Comparison of ENCODE assay signal across 21 cellular contexts in genomic region chr11:70672991-70673670, GRCh38.
"Had no signal": no experiment of that assay in that cellular context is flagged by ENCODE, and none has a peak within 500 bp of the region (broad histone marks: within the 10 kb centered on the region; RNA-seq: fewer than 3 reads in every experiment).

No MANE protein-coding gene starts in this region.

- H3K27ac ChIP-seq: dorsolateral prefrontal cortex, prostate gland, right atrium auricular region, suprapubic skin, transverse colon, upper lobe of right lung, uterus had no signal

- H3K36me3 ChIP-seq: prostate gland, right atrium auricular region, suprapubic skin, transverse colon, upper lobe of right lung, uterus had no signal

- H3K4me1 ChIP-seq: prostate gland, right atrium auricular region, suprapubic skin, upper lobe of right lung, uterus had no signal

- FAIRE-seq: colon, frontal cortex, keratinocyte had no signal

- H3K4me3 ChIP-seq: dorsolateral prefrontal cortex, lung, prostate gland, right atrium auricular region, smooth muscle cell, suprapubic skin, transverse colon, upper lobe of right lung, uterus had no signal

- H3K9me3 ChIP-seq: prostate gland, right atrium auricular region, suprapubic skin, transverse colon, upper lobe of right lung, uterus had no signal

- DNase-seq: dorsolateral prefrontal cortex; effector CD4-positive, alpha-beta T cell; left ventricle myocardium superior; natural killer cell; stimulated activated CD4-positive, alpha-beta T cell treated with anti-CD3 and anti-CD28 coated beads, Interleukin-12 subunit alpha, Interleukin-12 subunit beta, amount 100 ng/mL, for 4 hours; stimulated activated CD4-positive, alpha-beta T cell treated with anti-CD3 and anti-CD28 coated beads, Interleukin-1b, Interleukin-23, amount 100 ng/mL, for 48 hours; stimulated activated CD4-positive, alpha-beta T cell treated with anti-CD3 and anti-CD28 coated beads, Interleukin-4, amount 100 ng/mL, for 1 hour; stimulated activated CD8-positive, alpha-beta memory T cell treated with anti-CD3 and anti-CD28 coated beads, Interleukin-4, amount 100 ng/mL, for 48 hours; stimulated activated naive CD4-positive, alpha-beta T cell; stimulated activated naive CD8-positive, alpha-beta T cell treated with anti-CD3 and anti-CD28 coated beads, Interleukin-15, amount 100 ng/mL, for 72 hours; transverse colon; upper lobe of right lung; uterus had no signal

- H3K27me3 ChIP-seq: dorsolateral prefrontal cortex, right atrium auricular region, transverse colon had no signal

- H3K4me2 ChIP-seq: smooth muscle cell had no signal
